Comparison of ENCODE assay signal across 26 cellular contexts in the genomic region with DNA sequence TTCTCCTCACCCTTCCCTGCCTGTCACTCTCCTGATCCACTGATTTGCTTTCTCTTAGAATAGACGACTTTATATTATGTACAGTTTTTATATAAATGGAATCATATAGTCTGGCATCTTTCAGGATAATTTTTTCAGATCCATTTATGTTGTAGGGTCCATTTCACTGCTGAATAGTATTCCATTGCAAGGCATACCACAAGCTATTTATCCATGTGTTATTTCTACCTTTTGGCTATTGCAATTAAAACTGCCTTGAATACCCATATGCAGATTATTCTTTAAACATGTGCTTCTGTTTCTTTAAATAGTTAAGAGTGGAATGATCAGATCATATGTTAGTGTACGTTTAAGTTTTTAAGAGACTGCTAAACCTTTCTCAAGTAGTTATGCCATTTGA.
"Had no signal": no experiment of that assay in that cellular context is flagged by ENCODE, and none has a peak within 500 bp of the region (broad histone marks: within the 10 kb centered on the region; RNA-seq: fewer than 3 reads in every experiment).

No MANE protein-coding gene starts in this region.

- H3K27ac ChIP-seq: neural progenitor cell, pancreas, psoas muscle, skin epidermis, spleen, thoracic aorta, thyroid gland, tibial nerve, upper lobe of left lung, vagina had no signal

- H3K4me1 Mint-ChIP-seq: naive thymus-derived CD4-positive, alpha-beta T cell; natural killer cell; nephron; neural progenitor cell; stimulated activated memory B cell treated with anti-CD40 and anti-IgM and Interleukin-4, amounts not matched to agents 10 μg/mL and 1 μg/mL and 100 μg/mL, for 72 hours; stimulated activated naive CD8-positive, alpha-beta T cell treated with anti-CD3 and anti-CD28 coated beads, Interleukin-15, amount 100 ng/mL, for 72 hours had no signal

- ATAC-seq: naive thymus-derived CD4-positive, alpha-beta T cell; natural killer cell; pancreas; psoas muscle; right cardiac atrium; sciatic nerve; stimulated activated memory B cell treated with anti-CD40 and anti-IgM and Interleukin-4, amounts not matched to agents 10 μg/mL and 1 μg/mL and 100 μg/mL, for 72 hours; stimulated activated naive CD8-positive, alpha-beta T cell treated with anti-CD3 and anti-CD28 coated beads, Interleukin-15, amount 100 ng/mL, for 72 hours; stimulated activated naive CD8-positive, alpha-beta T cell treated with anti-CD3 and anti-CD28 coated beads, Interleukin-15, Interleukin-2, amounts not matched to agents 100 U/mL and 50 U/mL, for 24 hours had no signal

- H3K9ac ChIP-seq: neural progenitor cell had no signal

- H3K4me1 ChIP-seq: neural progenitor cell, pancreas, psoas muscle, spleen, thyroid gland, tibial nerve, upper lobe of left lung, vagina had no signal

- DNase-seq: naive thymus-derived CD4-positive, alpha-beta T cell; natural killer cell; pancreas; psoas muscle; right cardiac atrium; spleen; stimulated activated CD4-positive, alpha-beta T cell treated with anti-CD3 and anti-CD28 coated beads, Interleukin-12 subunit alpha, Interleukin-12 subunit beta, amount 100 ng/mL, for 4 hours; stimulated activated CD4-positive, alpha-beta T cell treated with anti-CD3 and anti-CD28 coated beads, Interleukin-1b, Interleukin-23, amount 100 ng/mL, for 48 hours; stimulated activated CD4-positive, alpha-beta T cell treated with anti-CD3 and anti-CD28 coated beads, Interleukin-4, amount 100 ng/mL, for 1 hour; stimulated activated CD4-positive, alpha-beta T cell treated with anti-CD3 and anti-CD28 coated beads, Interleukin-4, amount 100 ng/mL, for 4 hours; stimulated activated CD8-positive, alpha-beta memory T cell treated with anti-CD3 and anti-CD28 coated beads, Interleukin-4, amount 100 ng/mL, for 48 hours; stimulated activated naive CD4-positive, alpha-beta T cell; stimulated activated naive CD8-positive, alpha-beta T cell treated with anti-CD3 and anti-CD28 coated beads, Interleukin-15, amount 100 ng/mL, for 72 hours; stimulated activated naive CD8-positive, alpha-beta T cell treated with anti-CD3 and anti-CD28 coated beads, Interleukin-15, Interleukin-2, amounts not matched to agents 100 U/mL and 50 U/mL, for 24 hours; thyroid gland; trophoblast cell; upper lobe of left lung had no signal

- H3K27me3 Mint-ChIP-seq: naive thymus-derived CD4-positive, alpha-beta T cell; stimulated activated memory B cell treated with anti-CD40 and anti-IgM and Interleukin-4, amounts not matched to agents 10 μg/mL and 1 μg/mL and 100 μg/mL, for 72 hours; stimulated activated naive CD8-positive, alpha-beta T cell treated with anti-CD3 and anti-CD28 coated beads, Interleukin-15, amount 100 ng/mL, for 72 hours had no signal

- H3K4me2 ChIP-seq: neural progenitor cell, smooth muscle cell had no signal

- H3K27ac Mint-ChIP-seq: naive thymus-derived CD4-positive, alpha-beta T cell; natural killer cell; nephron; neural progenitor cell; stimulated activated memory B cell treated with anti-CD40 and anti-IgM and Interleukin-4, amounts not matched to agents 10 μg/mL and 1 μg/mL and 100 μg/mL, for 72 hours; stimulated activated naive CD8-positive, alpha-beta T cell treated with anti-CD3 and anti-CD28 coated beads, Interleukin-15, amount 100 ng/mL, for 72 hours had no signal

- H3K4me3 ChIP-seq: neural progenitor cell, pancreas, psoas muscle, skin epidermis, spleen, thyroid gland, tibial nerve, upper lobe of left lung, vagina had no signal

- H3K27me3 ChIP-seq: neural progenitor cell, pancreas, spleen, thyroid gland, tibial nerve, upper lobe of left lung, vagina had no signal

- H2AFZ ChIP-seq: neural progenitor cell had no signal

- H3K4me3 Mint-ChIP-seq: naive thymus-derived CD4-positive, alpha-beta T cell; natural killer cell; nephron; neural progenitor cell; stimulated activated memory B cell treated with anti-CD40 and anti-IgM and Interleukin-4, amounts not matched to agents 10 μg/mL and 1 μg/mL and 100 μg/mL, for 72 hours; stimulated activated naive CD8-positive, alpha-beta T cell treated with anti-CD3 and anti-CD28 coated beads, Interleukin-15, amount 100 ng/mL, for 72 hours had no signal
